Comparison of ENCODE assay signal across 2 cellular contexts in the genomic region with DNA sequence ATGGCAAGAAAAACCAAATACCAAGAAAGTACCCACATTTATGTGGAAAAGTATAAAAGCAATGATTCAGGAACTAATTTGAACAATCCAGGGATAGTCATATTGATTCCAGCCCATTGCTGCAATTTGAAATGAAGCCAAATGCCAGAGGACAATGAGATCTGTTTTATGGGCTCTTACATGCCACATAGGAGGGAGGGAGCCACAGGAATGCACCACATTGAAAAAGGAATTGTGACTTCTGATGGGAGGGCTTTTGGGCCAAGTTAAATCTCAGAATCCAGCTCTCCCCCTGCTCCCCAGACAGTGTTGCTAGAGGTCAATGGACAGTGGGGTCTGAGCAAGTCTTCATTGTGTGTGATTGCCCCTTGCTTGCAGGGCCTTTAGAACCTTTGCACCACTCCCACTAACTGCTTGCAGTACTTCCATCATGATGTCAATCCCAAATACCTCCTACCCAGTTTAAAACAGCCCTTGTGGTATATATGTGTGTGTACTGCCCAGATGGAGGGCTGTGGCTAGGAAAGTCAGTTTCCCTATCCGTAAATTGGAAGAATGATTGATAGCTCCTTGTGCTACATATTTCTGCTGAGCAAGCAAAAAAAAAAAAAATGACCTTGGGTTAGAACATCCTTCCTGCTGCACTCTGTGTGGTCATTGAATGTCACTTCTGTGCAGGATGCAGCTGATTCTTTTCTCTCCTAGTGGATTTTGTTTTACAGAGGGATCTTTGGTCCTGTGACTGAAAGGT.
TF ChIP-seq lines count a peak whose summit lies in the region.

No MANE protein-coding gene starts in this region.

TF ChIP-seq in IMR-90, 13 proteins besides CTCF, POLR2A, EP300 and RAD21:
- TF ChIP-seq, protein P1, sequence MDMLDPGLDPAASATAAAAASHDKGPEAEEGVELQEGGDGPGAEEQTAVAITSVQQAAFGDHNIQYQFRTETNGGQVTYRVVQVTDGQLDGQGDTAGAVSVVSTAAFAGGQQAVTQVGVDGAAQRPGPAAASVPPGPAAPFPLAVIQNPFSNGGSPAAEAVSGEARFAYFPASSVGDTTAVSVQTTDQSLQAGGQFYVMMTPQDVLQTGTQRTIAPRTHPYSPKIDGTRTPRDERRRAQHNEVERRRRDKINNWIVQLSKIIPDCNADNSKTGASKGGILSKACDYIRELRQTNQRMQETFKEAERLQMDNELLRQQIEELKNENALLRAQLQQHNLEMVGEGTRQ (IDR thresholded peaks at IDR 0.05; ENCODE audit: low read depth, low read length), result no peak
- no peak for TF ChIP-seq FOS (IDR thresholded peaks at IDR 0.05; ENCODE audit: low read depth, low read length)
- no peak for TF ChIP-seq CEBPB (IDR thresholded peaks at IDR 0.05; ENCODE audit: low read depth, low read length)
- no peak for TF ChIP-seq MXI1 (IDR thresholded peaks at IDR 0.05; ENCODE audit: borderline replicate concordance, low read depth, low read length)
- TF ChIP-seq MAZ (IDR thresholded peaks at IDR 0.05; ENCODE audit: borderline replicate concordance, low read depth, low read length), result no peak
- peak; percentile 97 for TF ChIP-seq MAFK (IDR thresholded peaks at IDR 0.05; ENCODE audit: low read depth, low read length)

TF ChIP-seq in H1, 55 proteins besides CTCF, POLR2A, EP300 and RAD21:
- TF ChIP-seq MAFK (IDR thresholded peaks at IDR 0.05; ENCODE audit: low read depth, low read length) (peak; percentile 82), NRF1 (IDR thresholded peaks at IDR 0.05; ENCODE audit: low read depth, low read length) (no peak)
